Comparison of ENCODE assay signal across 15 cellular contexts in genomic region chr14:99320621-99321235, GRCh38. TPM values are rescaled to one million over a fixed set of nuclear protein-coding genes. Genes with fewer than 3 reads are reported as not detected.
DNase-seq lines count a peak whose midpoint lies in the region; ATAC-seq, FAIRE-seq and TF ChIP-seq lines count a peak whose summit lies in the region.
"Had no signal": no experiment of that assay in that cellular context is flagged by ENCODE, and none has a peak within 500 bp of the region (broad histone marks: within the 10 kb centered on the region; RNA-seq: fewer than 3 reads in every experiment).

No MANE protein-coding gene starts in this region.

- H2BK120ac ChIP-seq in H1 (replicated peaks; ENCODE audit: low read depth, low read length), result no peak overlapping the region

- no peak overlapping the region for H4K5ac ChIP-seq in H1 (ENCODE audit: insufficient read length, low read depth, low read length)

- no peaks in the 10 kb centered on the region for H3K79me1 ChIP-seq in H1 (ENCODE audit: low read depth, low read length)

- H3K9me3 ChIP-seq in H1 (ENCODE audit: insufficient read depth in 2 of 2, low read depth in 1 of 2, low read length in 1 of 2), result no peaks in the 10 kb centered on the region
- no peaks in the 10 kb centered on the region for H3K9me3 ChIP-seq in A673 (ENCODE audit: low read depth, low read length, poor library complexity, severe bottlenecking)

- POLR2A ChIA-PET in HEK293T (lab: Yijun Ruan, JAX), result no interaction called here
- POLR2A ChIA-PET in H1 (lab: Charles Lee; ENCODE audit: partially characterized antibody), result interaction anchor here (1.0 to 1.3 kb wide), 2 partner anchors 14 to 31 kb away, joined by 3 read pairs; no protein-coding TSS in a partner anchor
- POLR2A ChIA-PET in RWPE1 (lab: Yijun Ruan, JAX; ENCODE audit: low non-redundant PET), result no interaction called here
- POLR2A ChIA-PET in A673 (lab: Charles Lee; ENCODE audit: low non-redundant PET), result no interaction called here

- no peaks in the 10 kb centered on the region; a peak in 1 of 7 replicates for H3K27me3 ChIP-seq in H1 (replicated peaks in 1 of 4; ENCODE audit: control insufficient read depth in 3 of 4, extremely low read depth in 1 of 4, insufficient read depth in 3 of 4, low read length in 3 of 4)
- H3K27me3 ChIP-seq in A673 (replicated peaks; ENCODE audit: insufficient read depth, low read depth, low read length, poor library complexity), result no peaks in the 10 kb centered on the region

- H3K27ac ChIP-seq in H1 (ENCODE audit: low read depth, low read length) (no peak overlapping the region), RWPE1 (no peak overlapping the region), A673 (ENCODE audit: low read depth, low read length, poor library complexity, severe bottlenecking) (no peak overlapping the region)

- H3K18ac ChIP-seq in H1 (ENCODE audit: extremely low read depth, low read length), result no peak overlapping the region

- H3K4me2 ChIP-seq in H1 (ENCODE audit: insufficient read depth in 1 of 2, low read depth in 2 of 2, low read length in 2 of 2), result no peak overlapping the region

- no peak for FAIRE-seq in H1 (lab: Jason Lieb, UNC)
- FAIRE-seq: keratinocyte had no signal

- H3K36me3 ChIP-seq in H1 (ENCODE audit: control insufficient read depth in 2 of 4, insufficient read depth in 4 of 4, low read length in 3 of 4) (no peaks in the 10 kb centered on the region), A673 (ENCODE audit: insufficient read depth, low read length, poor library complexity, severe bottlenecking) (no peaks in the 10 kb centered on the region)

- H4K8ac ChIP-seq in H1 (ENCODE audit: extremely low read depth, insufficient read depth, low read length), result no peak overlapping the region; the same call in none of the 2 replicates

- intact Hi-C loops in A673 (cut with micrococcal nuclease; ENCODE audit: unreplicated experiment), result loop anchor here (1.0 kb wide), 1 partner anchor 95 kb away; no protein-coding TSS in a partner anchor

- H2AFZ ChIP-seq in H1 (ENCODE audit: low read length), result no peak overlapping the region

- no peak for TF ChIP-seq EP300 in H1 (IDR thresholded peaks at IDR 0.05; ENCODE audit: borderline replicate concordance in 1 of 2, low read depth in 2 of 2, low read length in 2 of 2)

- H3K4me1 ChIP-seq in H1 (replicated peaks in 1 of 4; ENCODE audit: control insufficient read depth in 3 of 4, insufficient read depth in 4 of 4, low read length in 3 of 4) (peaks cover 0 to 14% (median 6%) of the 10 kb centered on the region in 4 experiments; a peak in 6 of 7 replicates), A673 (ENCODE audit: insufficient read depth, low read length, poor library complexity, severe bottlenecking) (no peaks in the 10 kb centered on the region)

- H2BK12ac ChIP-seq in H1 (ENCODE audit: low read depth, low read length), result peak overlapping the region; percentile 80; the same call in 1 of the 2 replicates

- H3K79me2 ChIP-seq in H1 (ENCODE audit: control insufficient read depth in 1 of 2, insufficient read depth in 2 of 2, low read length in 2 of 2), result no peaks in the 10 kb centered on the region

- BruUV-seq in A673 (replicated peaks; lab: Mats Ljungman, UMichigan), result no TSS peak

- no peak for TF ChIP-seq RAD21 in H1 (IDR thresholded peaks at IDR 0.05 in 1 of 2, conservative IDR thresholded peaks at IDR 0.05 in 1 of 2; ENCODE audit: low read depth in 2 of 2, low read length in 2 of 2)

- H3K4me3 Mint-ChIP-seq in stimulated activated effector memory CD8-positive, alpha-beta T cell treated with anti-CD3 and anti-CD28 coated beads, Interleukin-12 subunit alpha, Interleukin-12 subunit beta, amount 100 ng/mL, for 72 hours, result peak overlapping the region; percentile 63
- H3K4me3 Mint-ChIP-seq: nephron, type B pancreatic cell had no signal

- CTCF ChIA-PET in HEK293T (lab: Yijun Ruan, JAX), result interaction anchor here (0.6 to 1.7 kb wide), 13 partner anchors 10 to 95 kb away, joined by 3 to 14 read pairs (median 4); no protein-coding TSS in a partner anchor
- CTCF ChIA-PET in H1 (lab: Charles Lee; ENCODE audit: partially characterized antibody), result interaction anchor here (0.7 to 3.3 kb wide), 32 partner anchors 8 to 295 kb away, joined by 3 to 29 read pairs (median 6); no protein-coding TSS in a partner anchor
- CTCF ChIA-PET in RWPE1 (lab: Yijun Ruan, JAX), result interaction anchor here (0.6 to 2.5 kb wide), 9 partner anchors 14 to 352 kb away, joined by 3 to 14 read pairs (median 4); no protein-coding TSS in a partner anchor
- CTCF ChIA-PET in A673 (lab: Charles Lee), result interaction anchor here (1.1 to 2.1 kb wide), 4 partner anchors 13 to 95 kb away, joined by 4 to 29 read pairs (median 6); no protein-coding TSS in a partner anchor

- no peak overlapping the region for H3K4ac ChIP-seq in H1 (replicated peaks; ENCODE audit: insufficient read length, low read depth, low read length)

- H2AK5ac ChIP-seq in H1 (ENCODE audit: low read depth, low read length), result peak overlapping the region; percentile 83; the same call in 1 of the 2 replicates

- ATAC-seq in stimulated activated effector memory CD8-positive, alpha-beta T cell treated with anti-CD3 and anti-CD28 coated beads, Interleukin-12 subunit alpha, Interleukin-12 subunit beta, amount 100 ng/mL, for 72 hours, result peak; percentile 24
- ATAC-seq in HG03469 (IDR thresholded peaks at IDR 0.05; ENCODE audit: unreplicated experiment), result no peak

- peak; percentile 6 for DNase-seq in stimulated activated CD8-positive, alpha-beta memory T cell treated with anti-CD3 and anti-CD28 coated beads, Interleukin-12 subunit alpha, Interleukin-12 subunit beta, amount 100 ng/mL, for 1 hour (ENCODE audit: low read depth)
- no peak for DNase-seq in stimulated activated CD8-positive, alpha-beta memory T cell treated with anti-CD3 and anti-CD28 coated beads, Interleukin-4, amount 100 ng/mL, for 48 hours
- DNase-seq in HEK293T (ENCODE audit: extremely low spot score), result peak; percentile 5
- DNase-seq in H1 (ENCODE audit: low read depth in 1 of 2, low spot score in 2 of 2), result peak in 1 of 2 experiments; percentile 47
- peak in 1 of 2 donors; percentile 57 for DNase-seq in stimulated activated effector memory CD8-positive, alpha-beta T cell treated with anti-CD3 and anti-CD28 coated beads, Interleukin-12 subunit alpha, Interleukin-12 subunit beta, amount 100 ng/mL, for 72 hours (ENCODE audit: low spot score in 2 of 2)
- DNase-seq in RWPE1 (ENCODE audit: low spot score), result no peak
- DNase-seq in A673 (ENCODE audit: low spot score), result no peak
- DNase-seq: cerebellar nuclear complex had no signal

- 90% methylated on average over 25 of the region's 27 CpGs; no CpG with 5 or more reads in 1 of the 2 experiments for WGBS in H1 (ENCODE audit: extremely low coverage in 1 of 2, insufficient coverage in 1 of 2, insufficient read length in 1 of 2, insufficient replicate concordance in 2 of 2, low coverage in 1 of 2, low lambda C conversion rate in 2 of 2, missing lambda C conversion rate in 1 of 2), 2 experiments

- H3K23me2 ChIP-seq in H1 (ENCODE audit: low read depth, low read length), result no peaks in the 10 kb centered on the region

- H2BK5ac ChIP-seq in H1 (ENCODE audit: low read depth, low read length), result peak overlapping the region; percentile 48; the same call in 1 of the 2 replicates

- H3K4me3 ChIP-seq in H1 (ENCODE audit: extremely low read depth in 1 of 4, insufficient read depth in 2 of 4, low read depth in 3 of 4, low read length in 4 of 4), result no peak overlapping the region
- no peak overlapping the region for H3K4me3 ChIP-seq in A673 (ENCODE audit: low read depth, low read length, poor library complexity, severe bottlenecking)

- TF ChIP-seq POLR2A in H1 (IDR thresholded peaks at IDR 0.05; ENCODE audit: control extremely low read depth in 1 of 2, low read depth in 2 of 2, low read length in 2 of 2), result no peak

- TF ChIP-seq CTCF in H1 (IDR thresholded peaks at IDR 0.05; ENCODE audit: control extremely low read depth in 1 of 3, insufficient read depth in 1 of 3, low read depth in 1 of 3, low read length in 3 of 3), result no peak
- TF ChIP-seq CTCF in RWPE1 (conservative IDR thresholded peaks at IDR 0.05; ENCODE audit: low read depth), result no peak
- no peak for TF ChIP-seq CTCF in A673 (conservative IDR thresholded peaks at IDR 0.05; ENCODE audit: low read depth, low read length)

- H4K20me1 ChIP-seq in H1 (replicated peaks in 1 of 2; ENCODE audit: control insufficient read depth in 1 of 2, insufficient read depth in 2 of 2, low read length in 2 of 2), result peaks cover 0 to 2% of the 10 kb centered on the region in 2 experiments

- no peak overlapping the region for H3K23ac ChIP-seq in H1 (ENCODE audit: insufficient read length)

- peak overlapping the region; percentile 72 for H3K27ac Mint-ChIP-seq in stimulated activated effector memory CD8-positive, alpha-beta T cell treated with anti-CD3 and anti-CD28 coated beads, Interleukin-12 subunit alpha, Interleukin-12 subunit beta, amount 100 ng/mL, for 72 hours
- H3K27ac Mint-ChIP-seq: activated CD4-positive, alpha-beta T cell treated with anti-CD3 and anti-CD28 coated beads, Interleukin-2, amount 10 ng/mL, durations not matched to agents 7 days and 5 days; CD4-positive, alpha-beta memory T cell; type B pancreatic cell had no signal

- H3K4me1 Mint-ChIP-seq in stimulated activated effector memory CD8-positive, alpha-beta T cell treated with anti-CD3 and anti-CD28 coated beads, Interleukin-12 subunit alpha, Interleukin-12 subunit beta, amount 100 ng/mL, for 72 hours, result peaks cover 53% of the 10 kb centered on the region

- H2BK15ac ChIP-seq in H1 (ENCODE audit: low read length), result peak overlapping the region; percentile 66; the same call in 1 of the 2 replicates

- no peak overlapping the region for H3K9ac ChIP-seq in H1 (replicated peaks in 1 of 4; ENCODE audit: extremely low read depth in 1 of 4, low read depth in 3 of 4, low read length in 3 of 4)

- no peaks in the 10 kb centered on the region for H3K9me3 Mint-ChIP-seq in stimulated activated effector memory CD8-positive, alpha-beta T cell treated with anti-CD3 and anti-CD28 coated beads, Interleukin-12 subunit alpha, Interleukin-12 subunit beta, amount 100 ng/mL, for 72 hours
- H3K9me3 Mint-ChIP-seq: activated CD4-positive, alpha-beta T cell treated with anti-CD3 and anti-CD28 coated beads, Interleukin-2, amount 10 ng/mL, durations not matched to agents 7 days and 5 days; CD4-positive, alpha-beta memory T cell; nephron; type B pancreatic cell had no signal

- H4K91ac ChIP-seq in H1 (replicated peaks; ENCODE audit: insufficient read length, low read length), result peak overlapping the region; percentile 62

- H3K36me3 Mint-ChIP-seq in stimulated activated effector memory CD8-positive, alpha-beta T cell treated with anti-CD3 and anti-CD28 coated beads, Interleukin-12 subunit alpha, Interleukin-12 subunit beta, amount 100 ng/mL, for 72 hours, result no peaks in the 10 kb centered on the region
- H3K36me3 Mint-ChIP-seq: CD4-positive, alpha-beta memory T cell; type B pancreatic cell had no signal

- H3K56ac ChIP-seq in H1 (replicated peaks; ENCODE audit: insufficient read length, low read depth, low read length), result no peak overlapping the region

- no peak overlapping the region for H3K14ac ChIP-seq in H1 (ENCODE audit: insufficient read length)

- no peak overlapping the region for H2BK20ac ChIP-seq in H1 (ENCODE audit: low read length)

RNA-seq across cellular contexts. Expression of gene BCL11B, which starts 48.7 kb away (rescaled TPM):
- 5.9 TPM in 2 replicates for total RNA-seq in H1 (2021; fragmentation: NEBNext Ultra II Directional; extraction: Animal tissue kit (Norgen Biotek cat#: 25700))
- 0.63 and 0.80 TPM in 2 replicates for polyA plus RNA-seq in H1 (2011; rRNA removed)
- 0.85 TPM for polyA plus RNA-seq in H1 (2011; cell fraction: cytosol; rRNA removed)
- polyA plus RNA-seq in H1 (2011; cell fraction: nucleus; rRNA removed), result 1.5 TPM
- 1.1 to 2.2 TPM (median 1.2 TPM) in 4 replicates for polyA plus RNA-seq in H1 (2012, experiment 1 of 2)
- polyA plus RNA-seq in H1 (2012, experiment 2 of 2), result 0.22 TPM
- 2.1 TPM for polyA plus RNA-seq in H1 (2013, experiment 1 of 2)
- polyA plus RNA-seq in H1 (2013, experiment 2 of 2), result 2.1 TPM
- 1.7 and 1.9 TPM in 2 replicates for polyA minus RNA-seq in H1 (2011; rRNA and poly(A)+ RNA removed)
- 3.2 TPM for polyA minus RNA-seq in H1 (2011; cell fraction: cytosol; rRNA and poly(A)+ RNA removed)
- 4.1 TPM for polyA minus RNA-seq in H1 (2011; cell fraction: nucleus; rRNA and poly(A)+ RNA removed)
- total RNA-seq in A673 (2021), result 80.6 and 81.3 TPM in 2 replicates
- polyA plus RNA-seq: IMR-90 had no signal

Comparison
In these comparisons a context has a peak if more than half of its experiments do, and no peak if none do; other contexts are left out.
1. DNase-seq: peak in stimulated activated CD8-positive, alpha-beta memory T cell treated with anti-CD3 and anti-CD28 coated beads, Interleukin-12 subunit alpha, Interleukin-12 subunit beta, amount 100 ng/mL, for 1 hour (single experiment) and HEK293T (single experiment); none in stimulated activated CD8-positive, alpha-beta memory T cell treated with anti-CD3 and anti-CD28 coated beads, Interleukin-4, amount 100 ng/mL, for 48 hours (single experiment), RWPE1 (single experiment) and A673 (single experiment).
2. RNA of gene BCL11B, which starts 48.7 kb away (total RNA-seq): 80.6 to 81.3 TPM in A673; 5.9 TPM in H1; every median in the first group is over 10 times any median in the second.